In the genomic region with DNA sequence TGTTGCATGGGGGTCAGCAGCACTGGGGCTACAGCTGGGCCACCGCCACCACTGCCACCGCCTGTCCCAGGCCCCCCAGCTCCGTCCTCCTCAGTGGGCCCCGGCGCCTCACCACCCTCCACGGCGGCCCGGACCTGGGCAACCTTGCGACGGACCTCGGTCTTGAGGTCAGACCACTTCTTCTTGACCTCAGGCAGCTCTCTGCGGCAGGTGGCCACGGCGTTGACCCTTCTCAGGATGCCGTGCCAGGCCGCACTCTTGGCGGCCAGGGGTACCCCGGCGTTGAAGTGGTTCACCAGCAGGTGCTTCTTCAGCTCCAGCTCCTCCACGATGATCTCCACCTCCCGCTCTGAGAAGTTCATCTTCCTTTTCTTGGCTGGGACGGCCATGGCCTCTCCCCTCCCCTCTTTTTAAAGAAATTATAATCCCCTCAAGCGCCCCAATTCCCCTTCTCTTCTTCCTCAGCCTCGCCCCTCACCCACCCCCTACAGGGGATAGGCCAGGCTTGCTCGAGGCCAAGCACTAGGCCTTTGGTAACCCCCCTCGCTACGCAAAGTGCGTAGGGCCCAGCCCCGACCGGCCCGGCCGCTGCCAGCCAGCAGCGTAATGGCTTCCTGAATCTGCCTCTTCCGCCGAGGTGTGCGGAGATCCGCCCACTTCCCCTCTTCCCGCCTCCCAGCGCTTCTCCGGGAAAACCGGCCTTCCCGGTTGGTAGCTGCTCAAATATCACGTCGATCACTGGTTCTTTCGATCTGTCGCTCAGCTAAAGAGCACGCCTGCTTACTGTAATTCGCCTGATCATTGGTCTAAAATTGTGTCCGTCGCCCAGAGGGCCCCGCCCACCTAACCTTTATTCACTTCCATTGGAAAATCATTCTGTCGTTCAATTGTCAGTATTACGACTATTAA, we compare ENCODE assay signal across 8 cellular contexts.
DNase-seq lines count a peak whose midpoint lies in the region; ATAC-seq and TF ChIP-seq lines count a peak whose summit lies in the region.

A gene with protein sequence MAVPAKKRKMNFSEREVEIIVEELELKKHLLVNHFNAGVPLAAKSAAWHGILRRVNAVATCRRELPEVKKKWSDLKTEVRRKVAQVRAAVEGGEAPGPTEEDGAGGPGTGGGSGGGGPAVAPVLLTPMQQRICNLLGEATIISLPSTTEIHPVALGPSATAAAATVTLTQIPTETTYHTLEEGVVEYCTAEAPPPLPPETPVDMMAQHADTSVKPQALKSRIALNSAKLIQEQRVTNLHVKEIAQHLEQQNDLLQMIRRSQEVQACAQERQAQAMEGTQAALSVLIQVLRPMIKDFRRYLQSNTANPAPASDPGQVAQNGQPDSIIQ (minus strand): TSS at position 608 of the 909 bp plus-strand sequence. CDS start 219 bp downstream, at position 389.

- no peaks in the 10 kb centered on the region for H3K36me3 ChIP-seq in OCI-LY3 (replicated peaks; ENCODE audit: low read depth, low read length)

- DNase-seq in D341Med (ENCODE audit: low spot score) = peak; percentile 94
- peak; percentile 99 for DNase-seq in HuH-7 (ENCODE audit: low spot score)
- peak; percentile 88 for DNase-seq in activated T-cell treated with anti-CD3 and anti-CD28 coated beads for 1 hour (ENCODE audit: low read depth)
- DNase-seq in epidermal melanocyte (ENCODE audit: insufficient read length, low spot score) = peak; percentile 99
- peak; percentile 99 for DNase-seq in middle frontal gyrus (ENCODE audit: extremely low spot score, low spot score)
- DNase-seq in stimulated activated CD8-positive, alpha-beta memory T cell treated with anti-CD3 and anti-CD28 coated beads, Interleukin-2, amount 100 ng/mL, for 48 hours (ENCODE audit: low read depth in 2 of 2) = peak; percentile 88 to 92

- H3K9ac ChIP-seq in OCI-LY3 (ENCODE audit: low read length) = peak within 1 kb of the TSS; percentile 99

- peak; percentile 62 for ATAC-seq in GM21515 (IDR thresholded peaks at IDR 0.05; ENCODE audit: unreplicated experiment)

- H2AFZ ChIP-seq in OCI-LY3 (ENCODE audit: low read depth, low read length) = peak within 1 kb of the TSS; percentile 81; the same call in 1 of the 2 replicates

- no peaks in the 10 kb centered on the region for H4K20me1 ChIP-seq in OCI-LY3 (ENCODE audit: insufficient read depth, low read length)

- peaks cover 36% of the 10 kb centered on the region for H3K4me1 ChIP-seq in OCI-LY3 (ENCODE audit: low read length)

- H3K4me2 ChIP-seq in OCI-LY3 (ENCODE audit: low read length) = peak within 1 kb of the TSS; percentile 96

- no peaks in the 10 kb centered on the region for H3K9me3 ChIP-seq in OCI-LY3 (ENCODE audit: insufficient read depth, low read length)

- no peaks in the 10 kb centered on the region for H3K27me3 ChIP-seq in OCI-LY3 (ENCODE audit: low read depth, low read length)

- H3K27ac ChIP-seq in OCI-LY3 (ENCODE audit: low read length) = peak within 1 kb of the TSS; percentile 95

- peaks cover 52% of the 10 kb centered on the region for H3K79me2 ChIP-seq in OCI-LY3 (ENCODE audit: low read length)

- H3K4me3 ChIP-seq in OCI-LY3 (ENCODE audit: low read length) = peak within 1 kb of the TSS; percentile 94

- no peak for TF ChIP-seq CTCF in OCI-LY3 (IDR thresholded peaks at IDR 0.05; ENCODE audit: low read depth, low read length)

Comparison
In these comparisons a context has a peak if more than half of its experiments do, and no peak if none do; other contexts are left out.
1. Peak in every context shown above with its lines: DNase-seq, ATAC-seq, H3K4me3 ChIP-seq and H3K27ac ChIP-seq.